1 cellular context compared by ENCODE assay signal in genomic region chr1:23591460-23592208, GRCh38.
TF ChIP-seq lines count a peak whose summit lies in the region.

No MANE protein-coding gene starts in this region.

TF ChIP-seq in HepG2, 621 proteins besides CTCF, POLR2A, EP300 and RAD21 (continued from another document and continues in another):
- TF ChIP-seq ZNF784 (CRISPR knock-in tag; IDR thresholded peaks at IDR 0.05; ENCODE audit: borderline replicate concordance), result no peak
- no peak for TF ChIP-seq CENPX (CRISPR knock-in tag; IDR thresholded peaks at IDR 0.05)
- TF ChIP-seq SRSF1 (optimal IDR thresholded peaks at IDR 0.05; ENCODE audit: low read depth, low read length), result peak; percentile 85
- no peak for TF ChIP-seq FOXC1 (CRISPR knock-in tag; IDR thresholded peaks at IDR 0.05; ENCODE audit: borderline replicate concordance)
- TF ChIP-seq, protein P1, sequence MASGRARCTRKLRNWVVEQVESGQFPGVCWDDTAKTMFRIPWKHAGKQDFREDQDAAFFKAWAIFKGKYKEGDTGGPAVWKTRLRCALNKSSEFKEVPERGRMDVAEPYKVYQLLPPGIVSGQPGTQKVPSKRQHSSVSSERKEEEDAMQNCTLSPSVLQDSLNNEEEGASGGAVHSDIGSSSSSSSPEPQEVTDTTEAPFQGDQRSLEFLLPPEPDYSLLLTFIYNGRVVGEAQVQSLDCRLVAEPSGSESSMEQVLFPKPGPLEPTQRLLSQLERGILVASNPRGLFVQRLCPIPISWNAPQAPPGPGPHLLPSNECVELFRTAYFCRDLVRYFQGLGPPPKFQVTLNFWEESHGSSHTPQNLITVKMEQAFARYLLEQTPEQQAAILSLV (CRISPR knock-in tag; IDR thresholded peaks at IDR 0.05; ENCODE audit: borderline replicate concordance), result no peak
- peak; percentile 20 for TF ChIP-seq HNRNPK (IDR thresholded peaks at IDR 0.05; ENCODE audit: low read depth, low read length, poor library complexity, severe bottlenecking)
- no peak for TF ChIP-seq DR1 (CRISPR knock-in tag; IDR thresholded peaks at IDR 0.05)
- TF ChIP-seq IRF2 (CRISPR knock-in tag; IDR thresholded peaks at IDR 0.05), result peak; percentile 14; the same call in 1 of the 2 replicates
- no peak for TF ChIP-seq MEIS2 (CRISPR knock-in tag; IDR thresholded peaks at IDR 0.05)
- TF ChIP-seq FOXA3 (CRISPR knock-in tag; IDR thresholded peaks at IDR 0.05), result peak; percentile 53; the same call in 1 of the 2 replicates
- TF ChIP-seq KDM1A (CRISPR knock-in tag; IDR thresholded peaks at IDR 0.05), result 0 out of 2 replicates have a peak, but pooled peaks have one; percentile 11
- no peak for TF ChIP-seq KLF15 (CRISPR knock-in tag; IDR thresholded peaks at IDR 0.05; ENCODE audit: borderline replicate concordance)
- TF ChIP-seq, protein P2, sequence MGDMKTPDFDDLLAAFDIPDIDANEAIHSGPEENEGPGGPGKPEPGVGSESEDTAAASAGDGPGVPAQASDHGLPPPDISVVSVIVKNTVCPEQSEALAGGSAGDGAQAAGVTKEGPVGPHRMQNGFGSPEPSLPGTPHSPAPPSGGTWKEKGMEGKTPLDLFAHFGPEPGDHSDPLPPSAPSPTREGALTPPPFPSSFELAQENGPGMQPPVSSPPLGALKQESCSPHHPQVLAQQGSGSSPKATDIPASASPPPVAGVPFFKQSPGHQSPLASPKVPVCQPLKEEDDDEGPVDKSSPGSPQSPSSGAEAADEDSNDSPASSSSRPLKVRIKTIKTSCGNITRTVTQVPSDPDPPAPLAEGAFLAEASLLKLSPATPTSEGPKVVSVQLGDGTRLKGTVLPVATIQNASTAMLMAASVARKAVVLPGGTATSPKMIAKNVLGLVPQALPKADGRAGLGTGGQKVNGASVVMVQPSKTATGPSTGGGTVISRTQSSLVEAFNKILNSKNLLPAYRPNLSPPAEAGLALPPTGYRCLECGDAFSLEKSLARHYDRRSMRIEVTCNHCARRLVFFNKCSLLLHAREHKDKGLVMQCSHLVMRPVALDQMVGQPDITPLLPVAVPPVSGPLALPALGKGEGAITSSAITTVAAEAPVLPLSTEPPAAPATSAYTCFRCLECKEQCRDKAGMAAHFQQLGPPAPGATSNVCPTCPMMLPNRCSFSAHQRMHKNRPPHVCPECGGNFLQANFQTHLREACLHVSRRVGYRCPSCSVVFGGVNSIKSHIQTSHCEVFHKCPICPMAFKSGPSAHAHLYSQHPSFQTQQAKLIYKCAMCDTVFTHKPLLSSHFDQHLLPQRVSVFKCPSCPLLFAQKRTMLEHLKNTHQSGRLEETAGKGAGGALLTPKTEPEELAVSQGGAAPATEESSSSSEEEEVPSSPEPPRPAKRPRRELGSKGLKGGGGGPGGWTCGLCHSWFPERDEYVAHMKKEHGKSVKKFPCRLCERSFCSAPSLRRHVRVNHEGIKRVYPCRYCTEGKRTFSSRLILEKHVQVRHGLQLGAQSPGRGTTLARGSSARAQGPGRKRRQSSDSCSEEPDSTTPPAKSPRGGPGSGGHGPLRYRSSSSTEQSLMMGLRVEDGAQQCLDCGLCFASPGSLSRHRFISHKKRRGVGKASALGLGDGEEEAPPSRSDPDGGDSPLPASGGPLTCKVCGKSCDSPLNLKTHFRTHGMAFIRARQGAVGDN (CRISPR knock-in tag; IDR thresholded peaks at IDR 0.05), result peak; percentile 84
- peak; percentile 33; the same call in 1 of the 2 replicates for TF ChIP-seq JUND (CRISPR knock-in tag; IDR thresholded peaks at IDR 0.05)
- TF ChIP-seq ZNF605 (CRISPR knock-in tag; IDR thresholded peaks at IDR 0.05), result peak; percentile 55; the same call in 1 of the 2 replicates
- no peak for TF ChIP-seq ZZZ3 (CRISPR knock-in tag; IDR thresholded peaks at IDR 0.05; ENCODE audit: borderline replicate concordance)
- no peak for TF ChIP-seq FUBP1 (CRISPR knock-in tag; IDR thresholded peaks at IDR 0.05; ENCODE audit: borderline replicate concordance)
- peak; percentile 31; the same call in 1 of the 2 replicates for TF ChIP-seq HDAC2 (CRISPR knock-in tag; IDR thresholded peaks at IDR 0.05)
- TF ChIP-seq NR2F2 (IDR thresholded peaks at IDR 0.05; ENCODE audit: borderline replicate concordance, low read depth), result peak; percentile 33; the same call in 1 of the 2 replicates
- 0 out of 2 replicates have a peak, but pooled peaks have one; percentile 25 for TF ChIP-seq RFXANK (CRISPR knock-in tag; IDR thresholded peaks at IDR 0.05)
- TF ChIP-seq, protein P3, sequence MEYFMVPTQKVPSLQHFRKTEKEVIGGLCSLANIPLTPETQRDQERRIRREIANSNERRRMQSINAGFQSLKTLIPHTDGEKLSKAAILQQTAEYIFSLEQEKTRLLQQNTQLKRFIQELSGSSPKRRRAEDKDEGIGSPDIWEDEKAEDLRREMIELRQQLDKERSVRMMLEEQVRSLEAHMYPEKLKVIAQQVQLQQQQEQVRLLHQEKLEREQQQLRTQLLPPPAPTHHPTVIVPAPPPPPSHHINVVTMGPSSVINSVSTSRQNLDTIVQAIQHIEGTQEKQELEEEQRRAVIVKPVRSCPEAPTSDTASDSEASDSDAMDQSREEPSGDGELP (IDR thresholded peaks at IDR 0.05; ENCODE audit: borderline replicate concordance, low read depth), result peak; percentile 79; the same call in 1 of the 2 replicates
- peak in 1 of 2 experiments; percentile 17; a peak in 1 of 4 replicates for TF ChIP-seq NR2F1 (CRISPR knock-in tag; IDR thresholded peaks at IDR 0.05)
- TF ChIP-seq RARA (CRISPR knock-in tag; IDR thresholded peaks at IDR 0.05), result peak; percentile 63
- peak; percentile 53; the same call in 1 of the 2 replicates for TF ChIP-seq KDM5B (CRISPR knock-in tag; IDR thresholded peaks at IDR 0.05; ENCODE audit: borderline replicate concordance)
- peak; percentile 56; the same call in 1 of the 2 replicates for TF ChIP-seq GABPB1 (CRISPR knock-in tag; IDR thresholded peaks at IDR 0.05)
- peak; percentile 57; the same call in 1 of the 2 replicates for TF ChIP-seq HNF4G (IDR thresholded peaks at IDR 0.05; ENCODE audit: borderline replicate concordance, low read depth, low read length)
- TF ChIP-seq HNF4G (CRISPR knock-in tag; IDR thresholded peaks at IDR 0.05; ENCODE audit: borderline replicate concordance, low read depth), result no peak; the same call in none of the 2 replicates
- TF ChIP-seq FOXP1 (IDR thresholded peaks at IDR 0.05), result no peak
- peak; percentile 38; the same call in 1 of the 2 replicates for TF ChIP-seq FOXP1 (CRISPR knock-in tag; IDR thresholded peaks at IDR 0.05)
- peak; percentile 42 for TF ChIP-seq GATAD2A (CRISPR knock-in tag; IDR thresholded peaks at IDR 0.05)
- TF ChIP-seq ZNF136 (CRISPR knock-in tag; IDR thresholded peaks at IDR 0.05; ENCODE audit: low read depth), result no peak
- TF ChIP-seq, protein P4, sequence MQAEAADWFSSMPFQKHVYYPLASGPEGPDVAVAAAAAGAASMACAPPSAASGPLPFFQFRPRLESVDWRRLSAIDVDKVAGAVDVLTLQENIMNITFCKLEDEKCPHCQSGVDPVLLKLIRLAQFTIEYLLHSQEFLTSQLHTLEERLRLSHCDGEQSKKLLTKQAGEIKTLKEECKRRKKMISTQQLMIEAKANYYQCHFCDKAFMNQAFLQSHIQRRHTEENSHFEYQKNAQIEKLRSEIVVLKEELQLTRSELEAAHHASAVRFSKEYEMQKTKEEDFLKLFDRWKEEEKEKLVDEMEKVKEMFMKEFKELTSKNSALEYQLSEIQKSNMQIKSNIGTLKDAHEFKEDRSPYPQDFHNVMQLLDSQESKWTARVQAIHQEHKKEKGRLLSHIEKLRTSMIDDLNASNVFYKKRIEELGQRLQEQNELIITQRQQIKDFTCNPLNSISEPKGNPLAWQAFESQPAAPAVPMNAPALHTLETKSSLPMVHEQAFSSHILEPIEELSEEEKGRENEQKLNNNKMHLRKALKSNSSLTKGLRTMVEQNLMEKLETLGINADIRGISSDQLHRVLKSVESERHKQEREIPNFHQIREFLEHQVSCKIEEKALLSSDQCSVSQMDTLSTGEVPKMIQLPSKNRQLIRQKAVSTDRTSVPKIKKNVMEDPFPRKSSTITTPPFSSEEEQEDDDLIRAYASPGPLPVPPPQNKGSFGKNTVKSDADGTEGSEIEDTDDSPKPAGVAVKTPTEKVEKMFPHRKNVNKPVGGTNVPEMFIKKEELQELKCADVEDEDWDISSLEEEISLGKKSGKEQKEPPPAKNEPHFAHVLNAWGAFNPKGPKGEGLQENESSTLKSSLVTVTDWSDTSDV (CRISPR knock-in tag; IDR thresholded peaks at IDR 0.05), result no peak
- peak; percentile 13; the same call in 1 of the 2 replicates for TF ChIP-seq ATF2 (CRISPR knock-in tag; IDR thresholded peaks at IDR 0.05)
- no peak for TF ChIP-seq TCF12 (IDR thresholded peaks at IDR 0.05)
- 0 out of 2 replicates have a peak, but pooled peaks have one; percentile 42 for TF ChIP-seq TCF12 (CRISPR knock-in tag; IDR thresholded peaks at IDR 0.05)
- TF ChIP-seq, protein P5, sequence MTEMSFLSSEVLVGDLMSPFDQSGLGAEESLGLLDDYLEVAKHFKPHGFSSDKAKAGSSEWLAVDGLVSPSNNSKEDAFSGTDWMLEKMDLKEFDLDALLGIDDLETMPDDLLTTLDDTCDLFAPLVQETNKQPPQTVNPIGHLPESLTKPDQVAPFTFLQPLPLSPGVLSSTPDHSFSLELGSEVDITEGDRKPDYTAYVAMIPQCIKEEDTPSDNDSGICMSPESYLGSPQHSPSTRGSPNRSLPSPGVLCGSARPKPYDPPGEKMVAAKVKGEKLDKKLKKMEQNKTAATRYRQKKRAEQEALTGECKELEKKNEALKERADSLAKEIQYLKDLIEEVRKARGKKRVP (CRISPR knock-in tag; IDR thresholded peaks at IDR 0.05), result 0 out of 4 replicates have a peak, but pooled peaks of 1 of the 2 experiments have one; percentile 10
- peak; percentile 67 for TF ChIP-seq TBX2 (CRISPR knock-in tag; IDR thresholded peaks at IDR 0.05; ENCODE audit: borderline replicate concordance)
- peak; percentile 51 for TF ChIP-seq UBTF (CRISPR knock-in tag; IDR thresholded peaks at IDR 0.05)
- TF ChIP-seq, protein P6, sequence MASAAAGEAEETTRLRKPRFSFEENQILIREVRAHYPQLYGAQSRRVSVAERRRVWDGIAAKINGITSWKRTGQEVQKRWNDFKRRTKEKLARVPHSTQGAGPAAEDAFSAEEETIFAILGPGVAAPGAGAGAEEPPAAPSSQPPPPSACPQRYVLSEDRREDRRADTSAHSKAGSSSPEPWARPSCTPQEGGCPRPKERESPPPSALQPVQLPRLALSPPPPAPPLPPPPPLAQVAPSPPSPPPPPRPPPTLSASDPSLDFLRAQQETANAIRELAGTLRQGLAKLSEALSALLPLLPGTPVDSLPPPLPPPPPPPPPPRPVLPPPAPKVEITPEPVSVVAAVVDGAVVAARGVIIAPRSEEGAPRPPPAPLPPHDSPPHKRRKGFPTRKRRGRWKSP (CRISPR knock-in tag; IDR thresholded peaks at IDR 0.05), result no peak
- no peak for TF ChIP-seq PBX2 (CRISPR knock-in tag; IDR thresholded peaks at IDR 0.05)
- no peak for TF ChIP-seq HOXA9 (CRISPR knock-in tag; IDR thresholded peaks at IDR 0.05; ENCODE audit: borderline replicate concordance)
- TF ChIP-seq ZNF563 (CRISPR knock-in tag; IDR thresholded peaks at IDR 0.05), result no peak
